In the genomic region with DNA sequence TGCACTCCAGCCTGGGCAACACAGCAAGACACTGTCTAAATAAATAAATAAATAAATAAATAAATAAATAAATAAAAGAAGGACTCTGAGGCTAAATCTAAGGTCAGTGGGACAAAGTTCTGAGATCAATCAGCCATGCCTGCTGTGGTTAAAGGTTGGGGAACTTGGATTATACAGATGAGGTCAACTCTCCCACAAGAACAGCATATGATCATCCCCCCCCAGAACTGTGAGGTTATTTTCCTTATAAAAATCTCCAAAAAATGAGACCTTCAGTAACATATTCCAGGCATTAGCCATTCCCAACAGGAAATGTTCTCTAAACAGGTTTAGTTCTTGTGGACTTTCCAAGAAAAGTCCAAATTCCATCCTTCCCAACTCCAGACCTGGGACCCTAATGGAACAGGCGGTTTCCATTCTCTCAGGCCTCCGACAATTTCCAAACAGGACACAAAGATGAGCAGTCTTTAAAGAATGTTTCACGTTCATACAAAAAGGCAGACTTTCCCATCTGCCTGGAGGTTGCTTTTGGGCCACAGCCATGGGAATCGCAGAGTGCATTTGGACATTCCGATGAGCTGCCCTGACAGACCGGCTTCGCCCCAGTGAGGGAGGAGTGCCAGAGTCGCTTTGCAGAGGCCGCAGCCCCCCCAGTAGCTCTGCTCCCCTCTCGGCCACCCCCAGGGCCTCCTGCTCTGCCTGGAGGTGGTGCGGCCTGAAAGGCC, we compare ENCODE assay signal across 13 cellular contexts.
A peak's percentile ranks its signal among the peaks of the same experiment; 100 is the strongest.
DNase-seq lines count a peak whose midpoint lies in the region; ATAC-seq, FAIRE-seq and TF ChIP-seq lines count a peak whose summit lies in the region.
"Had no signal": no experiment of that assay in that cellular context is flagged by ENCODE, and none has a peak within 500 bp of the region (broad histone marks: within the 10 kb centered on the region; RNA-seq: fewer than 3 reads in every experiment).

No MANE protein-coding gene starts in this region.

- peak overlapping the region; percentile 56 for H2AFZ ChIP-seq in endothelial cell of umbilical vein (ENCODE audit: low read depth, low read length)

- H3K4me3 Mint-ChIP-seq in endodermal cell, result no peak overlapping the region
- H3K4me3 Mint-ChIP-seq: central memory CD8-positive, alpha-beta T cell had no signal

- TF ChIP-seq POLR2A in endothelial cell of umbilical vein (IDR thresholded peaks at IDR 0.05; ENCODE audit: low read depth, low read length) (no peak), tibial nerve (IDR thresholded peaks at IDR 0.05) (no peak)

- H3K4me1 ChIP-seq in endothelial cell of umbilical vein (ENCODE audit: control insufficient read depth, extremely low read depth, insufficient read depth, low read length), result no peaks in the 10 kb centered on the region
- H3K4me1 ChIP-seq in lower lobe of right lung, result no peaks in the 10 kb centered on the region
- H3K4me1 ChIP-seq in tibial nerve, result peaks cover 0 to 15% (median 3%) of the 10 kb centered on the region in 4 donors
- no peaks in the 10 kb centered on the region for H3K4me1 ChIP-seq in endodermal cell (ENCODE audit: control insufficient read depth, insufficient read depth, low read length)

- H3K9ac ChIP-seq in endothelial cell of umbilical vein (replicated peaks; ENCODE audit: extremely low read depth, insufficient read depth, low read length) (no peak overlapping the region), endodermal cell (ENCODE audit: extremely low read depth, low read length, poor library complexity, severe bottlenecking) (no peak overlapping the region)

- CTCF ChIA-PET in endothelial cell of umbilical vein (lab: Charles Lee), result interaction anchor here (1.0 to 1.8 kb wide), 3 partner anchors 24 to 71 kb away, joined by 4 to 6 read pairs (median 4); no protein-coding TSS in a partner anchor

- intact Hi-C loops in endothelial cell of umbilical vein (cut with micrococcal nuclease) (no loop called here), lower lobe of right lung (cut with DNase I) (no loop called here)

- H3K4me2 ChIP-seq in endothelial cell of umbilical vein (ENCODE audit: insufficient read depth, low read length), result no peak overlapping the region

- H4K20me1 ChIP-seq in endothelial cell of umbilical vein (replicated peaks; ENCODE audit: control insufficient read depth, extremely low read depth, insufficient read depth, low read length), result no peaks in the 10 kb centered on the region

- ATAC-seq in lower lobe of right lung, result peak; percentile 28 to 33
- no peak for ATAC-seq in HG02678 (IDR thresholded peaks at IDR 0.05; ENCODE audit: unreplicated experiment)

- H3K79me2 ChIP-seq in endothelial cell of umbilical vein (ENCODE audit: control insufficient read depth, insufficient read depth, low read length), result no peaks in the 10 kb centered on the region

- peaks cover 2% of the 10 kb centered on the region for H3K27me3 Mint-ChIP-seq in endodermal cell (ENCODE audit: insufficient read depth)

- H3K27ac ChIP-seq in endothelial cell of umbilical vein (ENCODE audit: insufficient read depth, low read depth, low read length), result no peak overlapping the region
- H3K27ac ChIP-seq in lower lobe of right lung, result peak overlapping the region; percentile 61
- peak overlapping the region in 3 of 4 donors; percentile 58 to 80 (median 68) for H3K27ac ChIP-seq in tibial nerve
- H3K27ac ChIP-seq in endodermal cell (ENCODE audit: low read depth, low read length), result no peak overlapping the region
- H3K27ac ChIP-seq: SK-N-MC had no signal

- H3K9me1 ChIP-seq in endothelial cell of umbilical vein (replicated peaks; ENCODE audit: control insufficient read depth, extremely low read depth, insufficient read depth, low read length), result no peaks in the 10 kb centered on the region

- no peak for TF ChIP-seq CTCF in endothelial cell of umbilical vein (IDR thresholded peaks at IDR 0.05; ENCODE audit: extremely low read depth in 1 of 2, insufficient read depth in 1 of 2, low read depth in 1 of 2, low read length in 2 of 2)
- TF ChIP-seq CTCF in lower lobe of right lung (IDR thresholded peaks at IDR 0.05), result no peak
- TF ChIP-seq CTCF in tibial nerve (IDR thresholded peaks at IDR 0.05), result no peak
- TF ChIP-seq CTCF in endodermal cell (conservative IDR thresholded peaks at IDR 0.05), result no peak

- no peak for FAIRE-seq in endothelial cell of umbilical vein (lab: Jason Lieb, UNC)

- H3K27me3 ChIP-seq in endothelial cell of umbilical vein (ENCODE audit: control insufficient read depth in 2 of 2, insufficient read depth in 2 of 2, low read length in 2 of 2) (peaks cover 6 to 11% of the 10 kb centered on the region in 2 experiments), lower lobe of right lung (ENCODE audit: low read depth) (no peaks in the 10 kb centered on the region), tibial nerve (no peaks in the 10 kb centered on the region), H7 (ENCODE audit: control insufficient read depth, insufficient read depth, low read length) (no peaks in the 10 kb centered on the region), endodermal cell (ENCODE audit: control insufficient read depth, insufficient read depth, low read length, poor library complexity, severe bottlenecking) (no peaks in the 10 kb centered on the region)

- H3K36me3 ChIP-seq in endothelial cell of umbilical vein (ENCODE audit: control insufficient read depth in 2 of 2, extremely low read depth in 1 of 2, insufficient read depth in 2 of 2, low read length in 2 of 2) (no peaks in the 10 kb centered on the region), lower lobe of right lung (no peaks in the 10 kb centered on the region), tibial nerve (no peaks in the 10 kb centered on the region), H7 (replicated peaks; ENCODE audit: control insufficient read depth, insufficient read depth, low read length) (no peaks in the 10 kb centered on the region), endodermal cell (ENCODE audit: control insufficient read depth, insufficient read depth, low read length) (no peaks in the 10 kb centered on the region)

- H3K9me3 Mint-ChIP-seq in endodermal cell, result peaks cover 2% of the 10 kb centered on the region
- H3K9me3 Mint-ChIP-seq: central memory CD8-positive, alpha-beta T cell had no signal

- H3K27ac Mint-ChIP-seq in endodermal cell, result no peak overlapping the region

- peak in 1 of 2 donors; percentile 22 for TF ChIP-seq EP300 in tibial nerve (IDR thresholded peaks at IDR 0.05)

- BruUV-seq in endothelial cell of umbilical vein (replicated peaks; lab: Mats Ljungman, UMichigan), result no TSS peak

- DNase-seq in M059J (ENCODE audit: low read depth) (peak; percentile 55), endothelial cell of umbilical vein (ENCODE audit: low read depth, low spot score) (peak; percentile 18), lower lobe of right lung (no peak), tibial nerve (ENCODE audit: low spot score in 2 of 2) (no peak), H7 (no peak), endodermal cell (no peak)
- DNase-seq: activated T-cell treated with anti-CD3 and anti-CD28 coated beads, Interleukin-2, amount 50 U/mL, for 1 hour; NCI-H1436; stimulated activated CD4-positive, alpha-beta T cell treated with anti-CD3 and anti-CD28 coated beads, Interleukin-2, amount 100 ng/mL, for 48 hours; stimulated activated naive CD4-positive, alpha-beta T cell had no signal

- WGBS in tibial nerve, 2 donors, result 52 to 54% methylated on average over 8 to 11 of the region's 11 CpGs
- WGBS in endodermal cell (ENCODE audit: insufficient coverage in 1 of 2, insufficient read length in 1 of 2), 2 experiments, result 91 to 92% methylated on average over 8 to 11 of the region's 11 CpGs

- H3K4me1 Mint-ChIP-seq in endodermal cell, result no peaks in the 10 kb centered on the region
- H3K4me1 Mint-ChIP-seq: central memory CD8-positive, alpha-beta T cell had no signal

- POLR2A ChIA-PET in endothelial cell of umbilical vein (lab: Charles Lee), result no interaction called here

- no peaks in the 10 kb centered on the region for H3K9me3 ChIP-seq in endothelial cell of umbilical vein (replicated peaks; ENCODE audit: control insufficient read depth, insufficient read depth, low read length)
- H3K9me3 ChIP-seq in lower lobe of right lung, result no peaks in the 10 kb centered on the region
- H3K9me3 ChIP-seq in tibial nerve, result peaks cover 0 to 9% (median 0%) of the 10 kb centered on the region in 4 donors
- H3K9me3 ChIP-seq in endodermal cell (ENCODE audit: control insufficient read depth, low read length), result no peaks in the 10 kb centered on the region

- dilution Hi-C loops in endothelial cell of umbilical vein (cut with MboI; ENCODE audit: extremely low pct_ligation_motif_present, low sequenced_read_pairs), result no loop called here

- no peak overlapping the region for H3K4me3 ChIP-seq in endothelial cell of umbilical vein (replicated peaks in 1 of 3; ENCODE audit: insufficient read depth in 1 of 3, low read depth in 1 of 3, low read length in 3 of 3)
- H3K4me3 ChIP-seq in lower lobe of right lung, result no peak overlapping the region
- no peak overlapping the region for H3K4me3 ChIP-seq in tibial nerve
- no peak overlapping the region for H3K4me3 ChIP-seq in H7 (ENCODE audit: insufficient read depth, low read depth, low read length)
- H3K4me3 ChIP-seq in endodermal cell (ENCODE audit: low read length), result no peak overlapping the region
- H3K4me3 ChIP-seq: SK-N-MC had no signal

- no peaks in the 10 kb centered on the region for H3K36me3 Mint-ChIP-seq in endodermal cell (ENCODE audit: low read depth)

TF ChIP-seq in endothelial cell of umbilical vein, 7 proteins besides CTCF, POLR2A, EP300 and RAD21:
- TF ChIP-seq GATA2 (IDR thresholded peaks at IDR 0.05; ENCODE audit: insufficient read depth, insufficient read length, low read depth, low read length), result no peak
- TF ChIP-seq MYC (IDR thresholded peaks at IDR 0.05; ENCODE audit: low read depth, low read length), result no peak
- no peak for TF ChIP-seq FOS (IDR thresholded peaks at IDR 0.05; ENCODE audit: borderline replicate concordance, insufficient read depth, low read length)
- TF ChIP-seq, protein P1, sequence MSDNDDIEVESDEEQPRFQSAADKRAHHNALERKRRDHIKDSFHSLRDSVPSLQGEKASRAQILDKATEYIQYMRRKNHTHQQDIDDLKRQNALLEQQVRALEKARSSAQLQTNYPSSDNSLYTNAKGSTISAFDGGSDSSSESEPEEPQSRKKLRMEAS (IDR thresholded peaks at IDR 0.05; ENCODE audit: insufficient read depth, insufficient read length), result no peak
- TF ChIP-seq JUN (IDR thresholded peaks at IDR 0.05; ENCODE audit: borderline replicate concordance, insufficient read depth, insufficient read length, low read depth), result no peak

Comparison
In these comparisons a context has a peak if more than half of its experiments do, and no peak if none do; other contexts are left out.
1. DNase-seq: peak in M059J (single experiment) and endothelial cell of umbilical vein (single experiment); none in lower lobe of right lung (single experiment), tibial nerve (0 of 2), H7 (single experiment) and endodermal cell (single experiment).
2. H3K27ac ChIP-seq: peak in lower lobe of right lung (single experiment) and tibial nerve (3 of 4); none in endothelial cell of umbilical vein (single experiment) and endodermal cell (single experiment).